ENCODE assay signal across 15 cellular contexts in genomic region chr4:28247805-28248204, GRCh38.
DNase-seq lines count a peak whose midpoint lies in the region; ATAC-seq and TF ChIP-seq lines count a peak whose summit lies in the region.
"Had no signal": no experiment of that assay in that cellular context is flagged by ENCODE, and none has a peak within 500 bp of the region (broad histone marks: within the 10 kb centered on the region; RNA-seq: fewer than 3 reads in every experiment).

No MANE protein-coding gene starts in this region.

- no peaks in the 10 kb centered on the region for H3K4me1 Mint-ChIP-seq in activated T-helper 2 cell treated with anti-CD3 and anti-CD28 coated beads, Interferon-gamma antibody, Interleukin-2, Interleukin-4, amounts not matched to agents 10 μg/mL and 5 μg/mL and 100 μg/mL, durations not matched to agents 14 hours and 24 hours and 36 hours (ENCODE audit: low read depth)
- no peaks in the 10 kb centered on the region for H3K4me1 Mint-ChIP-seq in activated naive CD4-positive, alpha-beta T cell treated with anti-CD3 and anti-CD28 coated beads, Interleukin-2, amount 10 ng/mL, durations not matched to agents 7 days and 5 days
- H3K4me1 Mint-ChIP-seq: CD14-positive monocyte; CD4-positive, alpha-beta memory T cell; H9 had no signal

- TF ChIP-seq EP300 in SK-N-SH (IDR thresholded peaks at IDR 0.05; ENCODE audit: borderline replicate concordance in 1 of 2, low read depth in 1 of 2, low read length in 1 of 2) = no peak

- H3K4me2 ChIP-seq in SK-N-SH (no peak overlapping the region), SU-DHL-6 (ENCODE audit: low read depth, low read length, poor library complexity, severe bottlenecking) (no peak overlapping the region)
- H3K4me2 ChIP-seq: BLaER1 had no signal

- H3K27me3 ChIP-seq in SK-N-SH (ENCODE audit: insufficient read depth) (no peaks in the 10 kb centered on the region), SU-DHL-6 (ENCODE audit: low read length) (no peaks in the 10 kb centered on the region)
- H3K27me3 ChIP-seq: BLaER1 had no signal

- no peak overlapping the region for H3K9ac ChIP-seq in SK-N-SH
- no peak overlapping the region for H3K9ac ChIP-seq in SU-DHL-6 (ENCODE audit: low read length)
- H3K9ac ChIP-seq: BLaER1 had no signal

- ATAC-seq in SK-N-SH treated with all-trans-retinoic acid at 6 μM for 48 hours = no peak; the same call in 2 of the 3 replicates

- no peaks in the 10 kb centered on the region for H3K36me3 ChIP-seq in SK-N-SH (replicated peaks in 1 of 2; ENCODE audit: control insufficient read depth in 1 of 2, insufficient read depth in 2 of 2, low read length in 1 of 2)
- no peaks in the 10 kb centered on the region for H3K36me3 ChIP-seq in SU-DHL-6 (ENCODE audit: low read length)
- H3K36me3 ChIP-seq: BLaER1 had no signal

- H3K9me2 ChIP-seq in SK-N-SH (no peaks in the 10 kb centered on the region), SU-DHL-6 (replicated peaks; ENCODE audit: insufficient read depth, low read length) (no peaks in the 10 kb centered on the region)

- no peaks in the 10 kb centered on the region for H4K20me1 ChIP-seq in SK-N-SH (ENCODE audit: insufficient read depth)
- H4K20me1 ChIP-seq in SU-DHL-6 (ENCODE audit: low read depth, low read length) = no peaks in the 10 kb centered on the region
- H4K20me1 ChIP-seq: BLaER1 had no signal

- no peaks in the 10 kb centered on the region for H3K36me3 Mint-ChIP-seq in activated T-helper 2 cell treated with anti-CD3 and anti-CD28 coated beads, Interferon-gamma antibody, Interleukin-2, Interleukin-4, amounts not matched to agents 10 μg/mL and 5 μg/mL and 100 μg/mL, durations not matched to agents 14 hours and 24 hours and 36 hours (ENCODE audit: low read depth)
- H3K36me3 Mint-ChIP-seq in activated naive CD4-positive, alpha-beta T cell treated with anti-CD3 and anti-CD28 coated beads, Interleukin-2, amount 10 ng/mL, durations not matched to agents 7 days and 5 days = no peaks in the 10 kb centered on the region
- H3K36me3 Mint-ChIP-seq: CD14-positive monocyte; CD4-positive, alpha-beta memory T cell had no signal

- no peaks in the 10 kb centered on the region for H3K27me3 Mint-ChIP-seq in activated T-helper 2 cell treated with anti-CD3 and anti-CD28 coated beads, Interferon-gamma antibody, Interleukin-2, Interleukin-4, amounts not matched to agents 10 μg/mL and 5 μg/mL and 100 μg/mL, durations not matched to agents 14 hours and 24 hours and 36 hours (ENCODE audit: low read depth)
- no peaks in the 10 kb centered on the region for H3K27me3 Mint-ChIP-seq in activated naive CD4-positive, alpha-beta T cell treated with anti-CD3 and anti-CD28 coated beads, Interleukin-2, amount 10 ng/mL, durations not matched to agents 7 days and 5 days
- H3K27me3 Mint-ChIP-seq: CD4-positive, alpha-beta memory T cell had no signal

- H3F3A ChIP-seq in SK-N-SH (replicated peaks; ENCODE audit: insufficient read depth) (no peaks in the 10 kb centered on the region), SU-DHL-6 (ENCODE audit: insufficient read depth) (no peaks in the 10 kb centered on the region)

- TF ChIP-seq CTCF in SK-N-SH (IDR thresholded peaks at IDR 0.05) (no peak), SU-DHL-6 (IDR thresholded peaks at IDR 0.05; ENCODE audit: insufficient read depth, low read length, poor library complexity, severe bottlenecking) (no peak), epithelial cell of esophagus (IDR thresholded peaks at IDR 0.05; ENCODE audit: insufficient read depth, low read depth, low read length, missing control alignments) (no peak), coronary artery (IDR thresholded peaks at IDR 0.05) (no peak)

- CTCF ChIA-PET in SK-N-SH (lab: Yijun Ruan, JAX) = no interaction called here
- CTCF ChIA-PET in activated naive CD4-positive, alpha-beta T cell treated with anti-CD3 and anti-CD28 coated beads, Interleukin-2, amount 10 ng/mL, durations not matched to agents 7 days and 5 days (lab: Charles Lee) = no interaction called here

- H3K4me1 ChIP-seq in SK-N-SH (ENCODE audit: control insufficient read depth in 1 of 2, insufficient read depth in 2 of 2, low read depth in 1 of 2, low read length in 1 of 2) = peaks cover 0 to 10% of the 10 kb centered on the region in 2 experiments; a peak in 3 of 4 replicates
- H3K4me1 ChIP-seq: BLaER1 had no signal

- H3K79me2 ChIP-seq in SK-N-SH (ENCODE audit: insufficient read depth) = no peaks in the 10 kb centered on the region
- no peaks in the 10 kb centered on the region for H3K79me2 ChIP-seq in SU-DHL-6 (ENCODE audit: insufficient read depth, low read length)

- H3K4me3 Mint-ChIP-seq in activated T-helper 2 cell treated with anti-CD3 and anti-CD28 coated beads, Interferon-gamma antibody, Interleukin-2, Interleukin-4, amounts not matched to agents 10 μg/mL and 5 μg/mL and 100 μg/mL, durations not matched to agents 14 hours and 24 hours and 36 hours (ENCODE audit: low read depth) = no peak overlapping the region
- H3K4me3 Mint-ChIP-seq in activated naive CD4-positive, alpha-beta T cell treated with anti-CD3 and anti-CD28 coated beads, Interleukin-2, amount 10 ng/mL, durations not matched to agents 7 days and 5 days = no peak overlapping the region
- H3K4me3 Mint-ChIP-seq: CD14-positive monocyte; CD4-positive, alpha-beta memory T cell; H9 had no signal

- intact Hi-C loops in activated T-helper 2 cell treated with anti-CD3 and anti-CD28 coated beads, Interferon-gamma antibody, Interleukin-2, Interleukin-4, amounts not matched to agents 10 μg/mL and 5 μg/mL and 100 μg/mL, durations not matched to agents 14 hours and 24 hours and 36 hours (cut with micrococcal nuclease) = no loop called here

- WGBS in SK-N-SH (ENCODE audit: low lambda C conversion rate) = 46% methylated on average over 2 of the region's 2 CpGs

- no peak for DNase-seq in SK-N-SH
- DNase-seq in NCI-H69 (lab: John Stamatoyannopoulos, UW) = peak; percentile 2
- peak; percentile 55 for DNase-seq in epithelial cell of esophagus (ENCODE audit: low read depth)
- DNase-seq in activated T-helper 2 cell treated with anti-CD3 and anti-CD28 coated beads, Interferon-gamma antibody, Interleukin-2, Interleukin-4, amounts not matched to agents 10 μg/mL and 5 μg/mL and 100 μg/mL, durations not matched to agents 14 hours and 24 hours and 36 hours (ENCODE audit: low spot score) = no peak
- no peak for DNase-seq in coronary artery (ENCODE audit: low spot score)
- no peak for DNase-seq in activated naive CD4-positive, alpha-beta T cell treated with anti-CD3 and anti-CD28 coated beads, Interleukin-2, amount 10 ng/mL, durations not matched to agents 7 days and 5 days
- DNase-seq: 8988T; CD4-positive, alpha-beta memory T cell; DMS153; H9; IMR-90 had no signal

- H3K9me3 Mint-ChIP-seq in activated T-helper 2 cell treated with anti-CD3 and anti-CD28 coated beads, Interferon-gamma antibody, Interleukin-2, Interleukin-4, amounts not matched to agents 10 μg/mL and 5 μg/mL and 100 μg/mL, durations not matched to agents 14 hours and 24 hours and 36 hours = peaks cover 17% of the 10 kb centered on the region
- H3K9me3 Mint-ChIP-seq in activated naive CD4-positive, alpha-beta T cell treated with anti-CD3 and anti-CD28 coated beads, Interleukin-2, amount 10 ng/mL, durations not matched to agents 7 days and 5 days = peaks cover 4% of the 10 kb centered on the region

- no peaks in the 10 kb centered on the region for H3K9me3 ChIP-seq in SK-N-SH
- no peaks in the 10 kb centered on the region for H3K9me3 ChIP-seq in SU-DHL-6 (ENCODE audit: insufficient read depth, low read length)
- H3K9me3 ChIP-seq: BLaER1 had no signal

- H3K4me3 ChIP-seq in SK-N-SH (ENCODE audit: low read depth in 2 of 2, low read length in 1 of 2) (no peak overlapping the region), SU-DHL-6 (ENCODE audit: insufficient read depth, low read length, poor library complexity, severe bottlenecking) (no peak overlapping the region), epithelial cell of esophagus (ENCODE audit: low read length) (no peak overlapping the region), coronary artery (no peak overlapping the region)
- H3K4me3 ChIP-seq: BLaER1 had no signal

- no peak overlapping the region for H3K27ac Mint-ChIP-seq in activated T-helper 2 cell treated with anti-CD3 and anti-CD28 coated beads, Interferon-gamma antibody, Interleukin-2, Interleukin-4, amounts not matched to agents 10 μg/mL and 5 μg/mL and 100 μg/mL, durations not matched to agents 14 hours and 24 hours and 36 hours
- H3K27ac Mint-ChIP-seq in activated naive CD4-positive, alpha-beta T cell treated with anti-CD3 and anti-CD28 coated beads, Interleukin-2, amount 10 ng/mL, durations not matched to agents 7 days and 5 days = no peak overlapping the region
- H3K27ac Mint-ChIP-seq: CD14-positive monocyte; CD4-positive, alpha-beta memory T cell; H9 had no signal

- H3K27ac ChIP-seq in SK-N-SH (ENCODE audit: low read depth in 2 of 2, low read length in 1 of 2) (no peak overlapping the region), SU-DHL-6 (ENCODE audit: low read depth, low read length) (no peak overlapping the region), coronary artery (no peak overlapping the region)
- H3K27ac ChIP-seq: BLaER1 had no signal

- TF ChIP-seq RAD21 in SK-N-SH (IDR thresholded peaks at IDR 0.05; ENCODE audit: low read length) = no peak

- POLR2A ChIA-PET in SK-N-SH (lab: Yijun Ruan, JAX) = no interaction called here

- H2AFZ ChIP-seq in SK-N-SH (ENCODE audit: low read depth) (peak overlapping the region; percentile 73; the same call in 1 of the 2 replicates), SU-DHL-6 (ENCODE audit: low read depth, low read length, severe bottlenecking) (peak overlapping the region; percentile 68)

TF ChIP-seq in SK-N-SH, 30 proteins besides CTCF, POLR2A, EP300 and RAD21 (continues in another document):
- TF ChIP-seq USF2 (IDR thresholded peaks at IDR 0.05; ENCODE audit: borderline replicate concordance, low read depth, low read length) (no peak), SMC3 (IDR thresholded peaks at IDR 0.05; ENCODE audit: low read depth, low read length) (no peak), JUND (IDR thresholded peaks at IDR 0.05) (no peak)

TF ChIP-seq in SK-N-SH treated with all-trans-retinoic acid at 6 μM for 48 hours, 23 proteins besides CTCF, POLR2A, EP300 and RAD21 (continues in another document):
- no peak for TF ChIP-seq RARB (CRISPR knock-in tag; IDR thresholded peaks at IDR 0.05)
- TF ChIP-seq TOX (CRISPR knock-in tag; IDR thresholded peaks at IDR 0.05; ENCODE audit: borderline replicate concordance) = no peak

Comparison
In these comparisons a context has a peak if more than half of its experiments do, and no peak if none do; other contexts are left out.
1. DNase-seq: peak in NCI-H69 (single experiment) and epithelial cell of esophagus (single experiment); none in SK-N-SH (single experiment), activated T-helper 2 cell treated with anti-CD3 and anti-CD28 coated beads, Interferon-gamma antibody, Interleukin-2, Interleukin-4, amounts not matched to agents 10 μg/mL and 5 μg/mL and 100 μg/mL, durations not matched to agents 14 hours and 24 hours and 36 hours (single experiment), coronary artery (single experiment) and activated naive CD4-positive, alpha-beta T cell treated with anti-CD3 and anti-CD28 coated beads, Interleukin-2, amount 10 ng/mL, durations not matched to agents 7 days and 5 days (single experiment).